14 cellular contexts compared by ENCODE assay signal in the genomic region with DNA sequence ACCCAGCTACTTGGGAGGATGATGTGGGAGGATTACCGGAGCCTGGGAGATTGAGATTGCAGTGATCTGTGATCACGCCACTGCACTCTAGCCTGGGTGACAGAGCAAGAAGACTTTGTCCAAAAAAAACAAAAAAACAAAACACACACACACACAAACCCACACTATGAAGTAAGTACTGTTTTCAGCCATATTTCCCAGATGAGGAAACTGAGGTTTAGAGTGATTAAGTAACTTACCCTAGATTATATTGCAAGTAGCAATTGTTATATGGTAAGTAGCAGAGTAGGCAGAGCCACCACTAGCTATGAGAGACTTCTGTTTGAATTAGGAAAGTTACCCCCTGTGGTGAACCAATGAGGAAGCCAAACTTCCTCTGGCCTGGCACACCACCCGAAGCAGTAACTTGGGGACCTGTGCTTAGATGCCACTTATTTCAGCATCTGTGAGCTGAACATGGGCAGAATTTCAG.
A peak's percentile ranks its signal among the peaks of the same experiment; 100 is the strongest.
DNase-seq lines count a peak whose midpoint lies in the region; ATAC-seq and TF ChIP-seq lines count a peak whose summit lies in the region.
"Had no signal": no experiment of that assay in that cellular context is flagged by ENCODE, and none has a peak within 500 bp of the region (broad histone marks: within the 10 kb centered on the region; RNA-seq: fewer than 3 reads in every experiment).

No MANE protein-coding gene starts in this region.

- H3K4me1 Mint-ChIP-seq in MCF 10A (ENCODE audit: insufficient read depth, unreplicated experiment) = peaks cover 6% of the 10 kb centered on the region
- peaks cover 16 to 19% of the 10 kb centered on the region in 2 donors for H3K4me1 Mint-ChIP-seq in effector memory CD8-positive, alpha-beta T cell (ENCODE audit: low read depth in 2 of 2)
- peaks cover 7 to 16% of the 10 kb centered on the region in 2 donors for H3K4me1 Mint-ChIP-seq in stimulated activated naive B cell treated with anti-CD40 and anti-IgM and Interleukin-4, amounts not matched to agents 10 μg/mL and 1 μg/mL and 100 μg/mL, for 72 hours

- H3K27ac ChIP-seq in mammary epithelial cell (ENCODE audit: insufficient read depth, low read depth, low read length) = no peak overlapping the region
- H3K27ac ChIP-seq in ascending aorta = no peak overlapping the region
- H3K27ac ChIP-seq: gastroesophageal sphincter, ovary had no signal

- no peaks in the 10 kb centered on the region for H3K9me3 Mint-ChIP-seq in MCF 10A (ENCODE audit: unreplicated experiment)
- H3K9me3 Mint-ChIP-seq in effector memory CD8-positive, alpha-beta T cell = no peaks in the 10 kb centered on the region
- H3K9me3 Mint-ChIP-seq in stimulated activated naive B cell treated with anti-CD40 and anti-IgM and Interleukin-4, amounts not matched to agents 10 μg/mL and 1 μg/mL and 100 μg/mL, for 72 hours = no peaks in the 10 kb centered on the region

- no peaks in the 10 kb centered on the region for H3K27me3 ChIP-seq in mammary epithelial cell (ENCODE audit: insufficient read depth, low read length)
- no peaks in the 10 kb centered on the region for H3K27me3 ChIP-seq in ascending aorta
- H3K27me3 ChIP-seq: gastroesophageal sphincter, ovary had no signal

- peaks cover 37% of the 10 kb centered on the region for H3K79me2 ChIP-seq in mammary epithelial cell (ENCODE audit: insufficient read depth, low read length)

- TF ChIP-seq CTCF in MCF 10A (IDR thresholded peaks at IDR 0.05; ENCODE audit: unreplicated experiment) (no peak), mammary epithelial cell (conservative IDR thresholded peaks at IDR 0.05 in 1 of 2, IDR thresholded peaks at IDR 0.05 in 1 of 2; ENCODE audit: extremely low read depth in 1 of 2, insufficient read depth in 1 of 2, low read depth in 1 of 2, low read length in 2 of 2) (no peak), ascending aorta (IDR thresholded peaks at IDR 0.05) (no peak)

- no peaks in the 10 kb centered on the region for H3K27me3 Mint-ChIP-seq in MCF 10A (ENCODE audit: insufficient read depth, unreplicated experiment)
- H3K27me3 Mint-ChIP-seq in effector memory CD8-positive, alpha-beta T cell = no peaks in the 10 kb centered on the region
- no peaks in the 10 kb centered on the region for H3K27me3 Mint-ChIP-seq in stimulated activated naive B cell treated with anti-CD40 and anti-IgM and Interleukin-4, amounts not matched to agents 10 μg/mL and 1 μg/mL and 100 μg/mL, for 72 hours

- dilution Hi-C loops in mammary epithelial cell (cut with HindIII; ENCODE audit: low sequenced_read_pairs) = no loop called here

- no peaks in the 10 kb centered on the region for H3K4me1 ChIP-seq in mammary epithelial cell (ENCODE audit: insufficient read depth, low read length)
- no peaks in the 10 kb centered on the region for H3K4me1 ChIP-seq in ascending aorta
- H3K4me1 ChIP-seq: gastroesophageal sphincter had no signal

- peak; percentile 37 for ATAC-seq in effector memory CD8-positive, alpha-beta T cell (replicated peaks)
- peak; percentile 45 to 49 for ATAC-seq in stimulated activated naive B cell treated with anti-CD40 and anti-IgM and Interleukin-4, amounts not matched to agents 10 μg/mL and 1 μg/mL and 100 μg/mL, for 72 hours (replicated peaks)
- ATAC-seq in GM18867 (IDR thresholded peaks at IDR 0.05; ENCODE audit: unreplicated experiment) = no peak
- ATAC-seq: gastroesophageal sphincter had no signal

- 100% methylated on average over 2 of the region's 3 CpGs for WGBS in mammary epithelial cell (ENCODE audit: low coverage, missing lambda C conversion rate)

- H3K9me3 ChIP-seq in mammary epithelial cell (replicated peaks; ENCODE audit: insufficient read depth, low read length) (no peaks in the 10 kb centered on the region), ascending aorta (no peaks in the 10 kb centered on the region)
- H3K9me3 ChIP-seq: gastroesophageal sphincter, ovary had no signal

- CTCF ChIA-PET in MCF 10A (lab: Yijun Ruan, JAX) = interaction anchor here (0.6 to 0.8 kb wide), 3 partner anchors 44 to 264 kb away, joined by 3 to 4 read pairs (median 3); no protein-coding TSS in a partner anchor
- CTCF ChIA-PET in mammary epithelial cell (lab: Charles Lee; ENCODE audit: low non-redundant PET) = no interaction called here

- H3K36me3 ChIP-seq in mammary epithelial cell (ENCODE audit: insufficient read depth, low read length) (no peaks in the 10 kb centered on the region), ascending aorta (no peaks in the 10 kb centered on the region)
- H3K36me3 ChIP-seq: gastroesophageal sphincter, ovary had no signal

- no peak overlapping the region for H2AFZ ChIP-seq in mammary epithelial cell (ENCODE audit: low read depth, low read length)

- BruUV-seq in MCF 10A (replicated peaks; lab: Mats Ljungman, UMichigan) (no TSS peak), mammary epithelial cell (replicated peaks; lab: Mats Ljungman, UMichigan) (no TSS peak)

- no peak overlapping the region for H3K4me3 ChIP-seq in mammary epithelial cell (replicated peaks in 1 of 3; ENCODE audit: insufficient read depth in 1 of 3, low read depth in 2 of 3, low read length in 3 of 3)
- no peak overlapping the region for H3K4me3 ChIP-seq in ascending aorta
- H3K4me3 ChIP-seq: gastroesophageal sphincter, ovary had no signal

- H3K4me2 ChIP-seq in mammary epithelial cell (ENCODE audit: insufficient read depth, low read depth, low read length) = no peak overlapping the region

- no peaks in the 10 kb centered on the region for H4K20me1 ChIP-seq in mammary epithelial cell (ENCODE audit: insufficient read depth, low read length)

- in situ Hi-C loops in mammary epithelial cell (cut with MboI; ENCODE audit: low sequenced_read_pairs in 2 of 2) = no loop called here

- peak overlapping the region; percentile 31 for H3K27ac Mint-ChIP-seq in MCF 10A (ENCODE audit: low read depth, unreplicated experiment)
- H3K27ac Mint-ChIP-seq in effector memory CD8-positive, alpha-beta T cell = peak overlapping the region; percentile 38 to 55
- no peak overlapping the region for H3K27ac Mint-ChIP-seq in stimulated activated naive B cell treated with anti-CD40 and anti-IgM and Interleukin-4, amounts not matched to agents 10 μg/mL and 1 μg/mL and 100 μg/mL, for 72 hours

- H3K36me3 Mint-ChIP-seq in MCF 10A (ENCODE audit: insufficient read depth, unreplicated experiment) = no peaks in the 10 kb centered on the region
- H3K36me3 Mint-ChIP-seq in effector memory CD8-positive, alpha-beta T cell (ENCODE audit: insufficient read depth) = no peaks in the 10 kb centered on the region
- no peaks in the 10 kb centered on the region for H3K36me3 Mint-ChIP-seq in stimulated activated naive B cell treated with anti-CD40 and anti-IgM and Interleukin-4, amounts not matched to agents 10 μg/mL and 1 μg/mL and 100 μg/mL, for 72 hours

- POLR2A ChIA-PET in MCF 10A (lab: Yijun Ruan, JAX) = interaction anchor here (1.8 kb wide), 1 partner anchor 10 kb away, joined by 8 read pairs; no protein-coding TSS in a partner anchor

- H3K4me3 Mint-ChIP-seq in MCF 10A (ENCODE audit: unreplicated experiment) = no peak overlapping the region
- no peak overlapping the region for H3K4me3 Mint-ChIP-seq in effector memory CD8-positive, alpha-beta T cell
- H3K4me3 Mint-ChIP-seq in stimulated activated naive B cell treated with anti-CD40 and anti-IgM and Interleukin-4, amounts not matched to agents 10 μg/mL and 1 μg/mL and 100 μg/mL, for 72 hours = no peak overlapping the region

- intact Hi-C loops in MCF 10A (cut with micrococcal nuclease) (no loop called here), mammary epithelial cell (cut with micrococcal nuclease) (no loop called here), ascending aorta (cut with DNase I) (no loop called here)

- H3K9ac ChIP-seq in mammary epithelial cell (ENCODE audit: insufficient read depth, low read length) = no peak overlapping the region

- DNase-seq in MCF 10A (ENCODE audit: unreplicated experiment) (no peak), mammary epithelial cell (no peak), NOMO-1 (lab: John Stamatoyannopoulos, UW; ENCODE audit: unreplicated experiment in 2 of 2) (peak; percentile 67 to 91), SHP77 (lab: John Stamatoyannopoulos, UW) (no peak), ascending aorta (ENCODE audit: low spot score in 2 of 2) (no peak)
- no peak for DNase-seq in effector memory CD8-positive, alpha-beta T cell
- no peak for DNase-seq in stimulated activated naive B cell treated with anti-CD40 and anti-IgM and Interleukin-4, amounts not matched to agents 10 μg/mL and 1 μg/mL and 100 μg/mL, for 72 hours
- DNase-seq: activated CD4-positive, CD25-positive, alpha-beta regulatory T cell treated with anti-CD3 and anti-CD28 coated beads, Interleukin-2, amount 50 U/mL, for 72 hours; H7; NCI-H2171 treated with DMSO at 0.1 percent for 48 hours; ovary; SW 1271 had no signal

Comparison
In these comparisons a context has a peak if more than half of its experiments do, and no peak if none do; other contexts are left out.
1. DNase-seq: peak in NOMO-1 (2 of 2); none in MCF 10A (single experiment), mammary epithelial cell (single experiment), effector memory CD8-positive, alpha-beta T cell (0 of 3), stimulated activated naive B cell treated with anti-CD40 and anti-IgM and Interleukin-4, amounts not matched to agents 10 μg/mL and 1 μg/mL and 100 μg/mL, for 72 hours (single experiment), SHP77 (0 of 2) and ascending aorta (0 of 2).